ENCODE assay signal across 25 cellular contexts in genomic region chr13:111975539-111976473, GRCh38.
DNase-seq lines count a peak whose midpoint lies in the region; ATAC-seq and TF ChIP-seq lines count a peak whose summit lies in the region.
"Had no signal": no experiment of that assay in that cellular context is flagged by ENCODE, and none has a peak within 500 bp of the region (broad histone marks: within the 10 kb centered on the region; RNA-seq: fewer than 3 reads in every experiment).

No MANE protein-coding gene starts in this region.

- no peak for TF ChIP-seq EP300 in SK-N-SH (IDR thresholded peaks at IDR 0.05; ENCODE audit: borderline replicate concordance in 1 of 2, low read depth in 1 of 2, low read length in 1 of 2)

- CTCF ChIA-PET in SK-N-SH (lab: Yijun Ruan, JAX) = no interaction called here
- CTCF ChIA-PET in naive thymus-derived CD4-positive, alpha-beta T cell (lab: Charles Lee) = no interaction called here

- H3K4me2 ChIP-seq in SK-N-SH = no peak overlapping the region

- DNase-seq in SK-N-SH (peak; percentile 32), upper lobe of right lung (no peak), mesothelial cell of epicardium (ENCODE audit: low spot score in 2 of 2, unreplicated experiment in 2 of 2) (no peak)
- no peak for DNase-seq in naive thymus-derived CD4-positive, alpha-beta T cell
- DNase-seq: 8988T, ACHN, Calu3, GF-D8, GM23248, H9, IMR-90, KG1, MG63, NCI-H2029, NCI-H2171, NCI-H226, NCI-H510A, OCI-M1, Peyer's patch, SIG-M5 had no signal

- H3K4me3 Mint-ChIP-seq in brain = peak overlapping the region in 3 of 5 experiments; percentile 42 to 75 (median 59)
- no peak overlapping the region for H3K4me3 Mint-ChIP-seq in naive thymus-derived CD4-positive, alpha-beta T cell
- H3K4me3 Mint-ChIP-seq in mesothelial cell of epicardium = no peak overlapping the region

- 12% methylated on average over 24 of the region's 49 CpGs for WGBS in SK-N-SH (ENCODE audit: low lambda C conversion rate)

- no peak overlapping the region for H3K27ac ChIP-seq in SK-N-SH (ENCODE audit: low read depth in 2 of 2, low read length in 1 of 2)
- H3K27ac ChIP-seq in naive thymus-derived CD4-positive, alpha-beta T cell (ENCODE audit: low read depth, low read length) = no peak overlapping the region
- H3K27ac ChIP-seq in upper lobe of right lung = no peak overlapping the region
- H3K27ac ChIP-seq: GM23248, Peyer's patch, SK-N-MC had no signal

- no peak for TF ChIP-seq RAD21 in SK-N-SH (IDR thresholded peaks at IDR 0.05; ENCODE audit: low read length)

- peaks cover 85% of the 10 kb centered on the region for H3K4me1 Mint-ChIP-seq in brain
- peaks cover 0 to 5% (median 0%) of the 10 kb centered on the region in 7 donors for H3K4me1 Mint-ChIP-seq in naive thymus-derived CD4-positive, alpha-beta T cell
- peaks cover 3% of the 10 kb centered on the region for H3K4me1 Mint-ChIP-seq in mesothelial cell of epicardium

- H3K36me3 Mint-ChIP-seq in brain = no peaks in the 10 kb centered on the region
- peaks cover 0 to 7% (median 0%) of the 10 kb centered on the region in 5 donors for H3K36me3 Mint-ChIP-seq in naive thymus-derived CD4-positive, alpha-beta T cell
- no peaks in the 10 kb centered on the region for H3K36me3 Mint-ChIP-seq in mesothelial cell of epicardium

- H3K9me3 Mint-ChIP-seq in brain = peaks cover 0 to 20% (median 2%) of the 10 kb centered on the region in 5 experiments
- H3K9me3 Mint-ChIP-seq in naive thymus-derived CD4-positive, alpha-beta T cell = peaks cover 0 to 14% (median 6%) of the 10 kb centered on the region in 11 donors
- peaks cover 13% of the 10 kb centered on the region for H3K9me3 Mint-ChIP-seq in mesothelial cell of epicardium

- H3F3A ChIP-seq in SK-N-SH (replicated peaks; ENCODE audit: insufficient read depth) = peaks cover 13% of the 10 kb centered on the region

- no peaks in the 10 kb centered on the region for H4K20me1 ChIP-seq in SK-N-SH (ENCODE audit: insufficient read depth)

- ATAC-seq in SK-N-SH treated with all-trans-retinoic acid at 6 μM for 48 hours (no peak), upper lobe of right lung (peak; percentile 31), GM21576 (IDR thresholded peaks at IDR 0.05; ENCODE audit: unreplicated experiment) (no peak), HG03354 (IDR thresholded peaks at IDR 0.05; ENCODE audit: poor library complexity, severe bottlenecking, unreplicated experiment) (no peak)
- ATAC-seq in naive thymus-derived CD4-positive, alpha-beta T cell = peak; percentile 20

- no peak overlapping the region for H3K9ac ChIP-seq in SK-N-SH
- H3K9ac ChIP-seq: GM23248 had no signal

- H3K9me3 ChIP-seq in SK-N-SH = no peaks in the 10 kb centered on the region
- H3K9me3 ChIP-seq in naive thymus-derived CD4-positive, alpha-beta T cell (ENCODE audit: control insufficient read depth in 2 of 3, low read length in 3 of 3) = no peaks in the 10 kb centered on the region
- no peaks in the 10 kb centered on the region for H3K9me3 ChIP-seq in upper lobe of right lung
- H3K9me3 ChIP-seq: MG63, Peyer's patch had no signal

- H3K4me3 ChIP-seq in SK-N-SH (ENCODE audit: low read depth in 2 of 2, low read length in 1 of 2) (no peak overlapping the region), upper lobe of right lung (no peak overlapping the region)
- no peak overlapping the region for H3K4me3 ChIP-seq in naive thymus-derived CD4-positive, alpha-beta T cell (ENCODE audit: low read length)
- H3K4me3 ChIP-seq: GM23248, MG63, Peyer's patch, SK-N-MC had no signal

- intact Hi-C loops in naive thymus-derived CD4-positive, alpha-beta T cell (cut with micrococcal nuclease) = no loop called here
- intact Hi-C loops in upper lobe of right lung (cut with DNase I) = no loop called here

- no peaks in the 10 kb centered on the region for H3K9me2 ChIP-seq in SK-N-SH

- H3K36me3 ChIP-seq in SK-N-SH (replicated peaks in 1 of 2; ENCODE audit: control insufficient read depth in 1 of 2, insufficient read depth in 2 of 2, low read length in 1 of 2) = no peaks in the 10 kb centered on the region
- no peaks in the 10 kb centered on the region for H3K36me3 ChIP-seq in naive thymus-derived CD4-positive, alpha-beta T cell (ENCODE audit: control insufficient read depth in 2 of 3, insufficient read depth in 3 of 3, low read length in 3 of 3)
- H3K36me3 ChIP-seq in upper lobe of right lung = no peaks in the 10 kb centered on the region
- H3K36me3 ChIP-seq: MG63, Peyer's patch had no signal

- TF ChIP-seq CTCF in SK-N-SH (IDR thresholded peaks at IDR 0.05) (no peak), brain (conservative IDR thresholded peaks at IDR 0.05) (no peak), upper lobe of right lung (IDR thresholded peaks at IDR 0.05) (no peak), mesothelial cell of epicardium (IDR thresholded peaks at IDR 0.05; ENCODE audit: unreplicated experiment) (no peak)

- H3K79me2 ChIP-seq in SK-N-SH (ENCODE audit: insufficient read depth) = no peaks in the 10 kb centered on the region

- POLR2A ChIA-PET in SK-N-SH (lab: Yijun Ruan, JAX) = no interaction called here
- POLR2A ChIA-PET in naive thymus-derived CD4-positive, alpha-beta T cell (lab: Charles Lee) = no interaction called here

- H2AFZ ChIP-seq in SK-N-SH (ENCODE audit: low read depth) = no peak overlapping the region
- H2AFZ ChIP-seq: GM23248 had no signal

- H3K27me3 ChIP-seq in SK-N-SH (ENCODE audit: insufficient read depth) (peaks cover 21% of the 10 kb centered on the region; the same call in 1 of the 2 replicates), upper lobe of right lung (peaks cover 48% of the 10 kb centered on the region)
- no peaks in the 10 kb centered on the region for H3K27me3 ChIP-seq in naive thymus-derived CD4-positive, alpha-beta T cell (ENCODE audit: control insufficient read depth in 2 of 2, insufficient read depth in 2 of 2, low read length in 2 of 2)
- H3K27me3 ChIP-seq: MG63, Peyer's patch had no signal

- peak overlapping the region; percentile 72 to 90 (median 87) for H3K27ac Mint-ChIP-seq in brain
- H3K27ac Mint-ChIP-seq in naive thymus-derived CD4-positive, alpha-beta T cell = no peak overlapping the region
- no peak overlapping the region for H3K27ac Mint-ChIP-seq in mesothelial cell of epicardium

- H3K27me3 Mint-ChIP-seq in brain (peaks cover 6% of the 10 kb centered on the region), mesothelial cell of epicardium (ENCODE audit: low read depth) (peaks cover 53% of the 10 kb centered on the region)
- H3K27me3 Mint-ChIP-seq in naive thymus-derived CD4-positive, alpha-beta T cell = peaks cover 8 to 52% (median 36%) of the 10 kb centered on the region in 5 donors

- H3K4me1 ChIP-seq in SK-N-SH (ENCODE audit: control insufficient read depth in 1 of 2, insufficient read depth in 2 of 2, low read depth in 1 of 2, low read length in 1 of 2) (peaks cover 0 to 5% of the 10 kb centered on the region in 2 experiments; a peak in 1 of 4 replicates), upper lobe of right lung (no peaks in the 10 kb centered on the region)
- no peaks in the 10 kb centered on the region for H3K4me1 ChIP-seq in naive thymus-derived CD4-positive, alpha-beta T cell (ENCODE audit: control insufficient read depth in 2 of 2, insufficient read depth in 2 of 2, low read length in 2 of 2)

TF ChIP-seq in SK-N-SH, 30 proteins besides CTCF, POLR2A, EP300 and RAD21:
- TF ChIP-seq CHD2 (IDR thresholded peaks at IDR 0.05; ENCODE audit: low read length, partially characterized antibody) (no peak), ELF1 (IDR thresholded peaks at IDR 0.05) (no peak), RFX5 (IDR thresholded peaks at IDR 0.05; ENCODE audit: low read length) (no peak), TAF1 (IDR thresholded peaks at IDR 0.05; ENCODE audit: borderline replicate concordance, low read depth, low read length) (no peak), TEAD4 (IDR thresholded peaks at IDR 0.05; ENCODE audit: borderline replicate concordance, insufficient read depth) (no peak), IRF3 (IDR thresholded peaks at IDR 0.05; ENCODE audit: low read depth, low read length) (no peak), TCF12 (IDR thresholded peaks at IDR 0.05) (no peak)

TF ChIP-seq in SK-N-SH treated with all-trans-retinoic acid at 6 μM for 48 hours, 23 proteins besides CTCF, POLR2A, EP300 and RAD21:
- TF ChIP-seq PPARA (CRISPR knock-in tag; IDR thresholded peaks at IDR 0.05; ENCODE audit: borderline replicate concordance) (no peak), OSR1 (CRISPR knock-in tag; IDR thresholded peaks at IDR 0.05) (no peak), GLIS3 (CRISPR knock-in tag; IDR thresholded peaks at IDR 0.05) (no peak), SNAI2 (CRISPR knock-in tag; IDR thresholded peaks at IDR 0.05) (no peak), ISL1 (CRISPR knock-in tag; IDR thresholded peaks at IDR 0.05) (no peak), ZFP3 (CRISPR knock-in tag; IDR thresholded peaks at IDR 0.05) (no peak), ESRRG (CRISPR knock-in tag; IDR thresholded peaks at IDR 0.05) (no peak)
- TF ChIP-seq, protein P1, sequence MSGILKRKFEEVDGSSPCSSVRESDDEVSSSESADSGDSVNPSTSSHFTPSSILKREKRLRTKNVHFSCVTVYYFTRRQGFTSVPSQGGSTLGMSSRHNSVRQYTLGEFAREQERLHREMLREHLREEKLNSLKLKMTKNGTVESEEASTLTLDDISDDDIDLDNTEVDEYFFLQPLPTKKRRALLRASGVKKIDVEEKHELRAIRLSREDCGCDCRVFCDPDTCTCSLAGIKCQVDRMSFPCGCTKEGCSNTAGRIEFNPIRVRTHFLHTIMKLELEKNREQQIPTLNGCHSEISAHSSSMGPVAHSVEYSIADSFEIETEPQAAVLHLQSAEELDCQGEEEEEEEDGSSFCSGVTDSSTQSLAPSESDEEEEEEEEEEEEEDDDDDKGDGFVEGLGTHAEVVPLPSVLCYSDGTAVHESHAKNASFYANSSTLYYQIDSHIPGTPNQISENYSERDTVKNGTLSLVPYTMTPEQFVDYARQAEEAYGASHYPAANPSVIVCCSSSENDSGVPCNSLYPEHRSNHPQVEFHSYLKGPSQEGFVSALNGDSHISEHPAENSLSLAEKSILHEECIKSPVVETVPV (CRISPR knock-in tag; IDR thresholded peaks at IDR 0.05) = no peak

Comparison
In these comparisons a context has a peak if more than half of its experiments do, and no peak if none do; other contexts are left out.
1. ATAC-seq: peak in naive thymus-derived CD4-positive, alpha-beta T cell (single experiment) and upper lobe of right lung (single experiment); none in SK-N-SH treated with all-trans-retinoic acid at 6 μM for 48 hours (single experiment), GM21576 (single experiment) and HG03354 (single experiment).
2. H3K27ac Mint-ChIP-seq: peak in brain (5 of 5); none in naive thymus-derived CD4-positive, alpha-beta T cell (0 of 9) and mesothelial cell of epicardium (single experiment).
3. H3K4me3 Mint-ChIP-seq: peak in brain (3 of 5); none in naive thymus-derived CD4-positive, alpha-beta T cell (0 of 10) and mesothelial cell of epicardium (single experiment).